In genomic region chr1:113677250-113678158, GRCh38 we compare ENCODE assay signal across 9 cellular contexts.
A peak's percentile ranks its signal among the peaks of the same experiment; 100 is the strongest.
DNase-seq lines count a peak whose midpoint lies in the region; TF ChIP-seq lines count a peak whose summit lies in the region.
"Had no signal": no experiment of that assay in that cellular context is flagged by ENCODE, and none has a peak within 500 bp of the region (broad histone marks: within the 10 kb centered on the region; RNA-seq: fewer than 3 reads in every experiment).

No MANE protein-coding gene starts in this region.

- no peak overlapping the region for H2AFZ ChIP-seq in OCI-LY3 (ENCODE audit: low read depth, low read length)

- no peaks in the 10 kb centered on the region for H3K36me3 Mint-ChIP-seq in activated CD4-positive, alpha-beta memory T cell treated with anti-CD3 and anti-CD28 coated beads for 36 hours
- H3K36me3 Mint-ChIP-seq in activated naive CD4-positive, alpha-beta T cell treated with anti-CD3 and anti-CD28 coated beads, Interleukin-2, amount 10 ng/mL, durations not matched to agents 7 days and 5 days = no peaks in the 10 kb centered on the region

- no peaks in the 10 kb centered on the region for H3K9me3 ChIP-seq in OCI-LY3 (ENCODE audit: insufficient read depth, low read length)

- intact Hi-C loops in activated CD4-positive, alpha-beta memory T cell treated with anti-CD3 and anti-CD28 coated beads for 36 hours (cut with micrococcal nuclease) = loop anchor here (1.0 to 10.0 kb wide), 2 partner anchors 283 to 537 kb away; partner anchors contain the start of gene MAGI3

- H3K4me2 ChIP-seq in OCI-LY3 (ENCODE audit: low read length) = no peak overlapping the region

- H3K27me3 ChIP-seq in OCI-LY3 (ENCODE audit: low read depth, low read length) = no peaks in the 10 kb centered on the region

- CTCF ChIA-PET in activated CD4-positive, alpha-beta memory T cell treated with anti-CD3 and anti-CD28 coated beads for 36 hours (lab: Charles Lee) = interaction anchor here (1.0 to 2.2 kb wide), 6 partner anchors 288 to 962 kb away, joined by 3 to 6 read pairs (median 5); partner anchors contain the start of genes LRIG2 and PPM1J
- CTCF ChIA-PET in activated naive CD4-positive, alpha-beta T cell treated with anti-CD3 and anti-CD28 coated beads, Interleukin-2, amount 10 ng/mL, durations not matched to agents 7 days and 5 days (lab: Charles Lee) = interaction anchor here (1.1 to 2.5 kb wide), 5 partner anchors 302 to 605 kb away, joined by 3 to 12 read pairs (median 6); partner anchors contain the start of genes LRIG2 and OLFML3

- no peak overlapping the region for H3K4me3 Mint-ChIP-seq in activated CD4-positive, alpha-beta memory T cell treated with anti-CD3 and anti-CD28 coated beads for 36 hours
- no peak overlapping the region for H3K4me3 Mint-ChIP-seq in activated naive CD4-positive, alpha-beta T cell treated with anti-CD3 and anti-CD28 coated beads, Interleukin-2, amount 10 ng/mL, durations not matched to agents 7 days and 5 days
- H3K4me3 Mint-ChIP-seq: T-helper 1 cell treated with Interleukin-12 subunit alpha and Interleukin-12 subunit beta and Interleukin-4 antibody, amounts not matched to agents 30 μg/mL and 1 μg/mL, for 36 hours had no signal

- no peaks in the 10 kb centered on the region for H3K27me3 Mint-ChIP-seq in activated CD4-positive, alpha-beta memory T cell treated with anti-CD3 and anti-CD28 coated beads for 36 hours
- H3K27me3 Mint-ChIP-seq in activated naive CD4-positive, alpha-beta T cell treated with anti-CD3 and anti-CD28 coated beads, Interleukin-2, amount 10 ng/mL, durations not matched to agents 7 days and 5 days = no peaks in the 10 kb centered on the region

- no peak overlapping the region for H3K9ac ChIP-seq in OCI-LY3 (ENCODE audit: low read length)

- H3K36me3 ChIP-seq in OCI-LY3 (replicated peaks; ENCODE audit: low read depth, low read length) = no peaks in the 10 kb centered on the region

- peaks cover 7% of the 10 kb centered on the region for H3K4me1 Mint-ChIP-seq in activated CD4-positive, alpha-beta memory T cell treated with anti-CD3 and anti-CD28 coated beads for 36 hours (ENCODE audit: low read depth)
- H3K4me1 Mint-ChIP-seq in activated naive CD4-positive, alpha-beta T cell treated with anti-CD3 and anti-CD28 coated beads, Interleukin-2, amount 10 ng/mL, durations not matched to agents 7 days and 5 days = peaks cover 4% of the 10 kb centered on the region

- peak; percentile 51 for TF ChIP-seq CTCF in OCI-LY3 (IDR thresholded peaks at IDR 0.05; ENCODE audit: low read depth, low read length)

- peak; percentile 12 for DNase-seq in DMS79 (lab: John Stamatoyannopoulos, UW)
- peak; percentile 34 for DNase-seq in HT1080 (ENCODE audit: low read depth)
- peak; percentile 76 for DNase-seq in dermis blood vessel endothelial cell
- DNase-seq in medulla oblongata (ENCODE audit: extremely low spot score) = peak; percentile 51
- DNase-seq in activated CD4-positive, alpha-beta memory T cell treated with anti-CD3 and anti-CD28 coated beads for 36 hours = no peak
- DNase-seq in activated naive CD4-positive, alpha-beta T cell treated with anti-CD3 and anti-CD28 coated beads, Interleukin-2, amount 10 ng/mL, durations not matched to agents 7 days and 5 days = no peak
- no peak for DNase-seq in middle frontal gyrus (ENCODE audit: extremely low spot score, low spot score)

- H3K4me3 ChIP-seq in OCI-LY3 (ENCODE audit: low read length) = no peak overlapping the region

- H3K27ac Mint-ChIP-seq in activated CD4-positive, alpha-beta memory T cell treated with anti-CD3 and anti-CD28 coated beads for 36 hours = no peak overlapping the region
- H3K27ac Mint-ChIP-seq in activated naive CD4-positive, alpha-beta T cell treated with anti-CD3 and anti-CD28 coated beads, Interleukin-2, amount 10 ng/mL, durations not matched to agents 7 days and 5 days = no peak overlapping the region
- H3K27ac Mint-ChIP-seq: T-helper 1 cell treated with Interleukin-12 subunit alpha and Interleukin-12 subunit beta and Interleukin-4 antibody, amounts not matched to agents 30 μg/mL and 1 μg/mL, for 36 hours had no signal

- H3K9me3 Mint-ChIP-seq in activated CD4-positive, alpha-beta memory T cell treated with anti-CD3 and anti-CD28 coated beads for 36 hours = no peaks in the 10 kb centered on the region
- H3K9me3 Mint-ChIP-seq in activated naive CD4-positive, alpha-beta T cell treated with anti-CD3 and anti-CD28 coated beads, Interleukin-2, amount 10 ng/mL, durations not matched to agents 7 days and 5 days = no peaks in the 10 kb centered on the region
- H3K9me3 Mint-ChIP-seq: T-helper 1 cell treated with Interleukin-12 subunit alpha and Interleukin-12 subunit beta and Interleukin-4 antibody, amounts not matched to agents 30 μg/mL and 1 μg/mL, for 36 hours had no signal

- peaks cover 24% of the 10 kb centered on the region for H3K4me1 ChIP-seq in OCI-LY3 (ENCODE audit: low read length)

- H4K20me1 ChIP-seq in OCI-LY3 (ENCODE audit: insufficient read depth, low read length) = no peaks in the 10 kb centered on the region

- POLR2A ChIA-PET in activated CD4-positive, alpha-beta memory T cell treated with anti-CD3 and anti-CD28 coated beads for 36 hours (lab: Charles Lee) = no interaction called here

- no peaks in the 10 kb centered on the region for H3K79me2 ChIP-seq in OCI-LY3 (ENCODE audit: low read length)

- no peak overlapping the region for H3K27ac ChIP-seq in OCI-LY3 (ENCODE audit: low read length)

Comparison
In these comparisons a context has a peak if more than half of its experiments do, and no peak if none do; other contexts are left out.
1. DNase-seq: peak in DMS79 (single experiment), HT1080 (single experiment), dermis blood vessel endothelial cell (single experiment) and medulla oblongata (single experiment); none in activated CD4-positive, alpha-beta memory T cell treated with anti-CD3 and anti-CD28 coated beads for 36 hours (single experiment), activated naive CD4-positive, alpha-beta T cell treated with anti-CD3 and anti-CD28 coated beads, Interleukin-2, amount 10 ng/mL, durations not matched to agents 7 days and 5 days (single experiment) and middle frontal gyrus (single experiment).